ENCODE assay signal across 15 cellular contexts in the genomic region with DNA sequence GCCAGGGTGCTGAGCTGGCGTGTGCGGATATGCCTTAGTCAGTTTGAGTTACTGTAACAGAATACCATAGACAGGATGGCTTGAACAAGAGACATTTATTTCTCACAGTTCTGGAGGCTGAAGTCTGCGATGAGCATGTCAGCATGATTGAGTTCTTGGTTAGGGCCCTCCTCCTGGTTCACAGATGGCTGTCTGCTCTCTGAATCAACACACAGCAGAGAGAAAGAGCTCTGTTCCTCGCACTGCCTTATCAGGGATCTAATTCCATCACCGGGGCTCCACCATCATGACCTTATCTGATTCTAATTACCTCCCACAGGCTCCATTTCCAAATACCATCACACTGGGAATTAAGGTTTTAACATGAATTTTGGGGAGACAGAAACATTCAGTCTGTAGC.
"Had no signal": no experiment of that assay in that cellular context is flagged by ENCODE, and none has a peak within 500 bp of the region (broad histone marks: within the 10 kb centered on the region; RNA-seq: fewer than 3 reads in every experiment).

No MANE protein-coding gene starts in this region.

- H3K4me1 ChIP-seq: ascending aorta, left lung, right atrium auricular region, tibial nerve had no signal

- H3K4me3 ChIP-seq: ascending aorta, left lung, right atrium auricular region, tibial nerve had no signal

- H3K36me3 ChIP-seq: ascending aorta, left lung, right atrium auricular region, tibial nerve had no signal

- H3K27me3 ChIP-seq: ascending aorta, left lung, right atrium auricular region, tibial nerve had no signal

- ATAC-seq: activated CD8-positive, alpha-beta T cell treated with anti-CD3 and anti-CD28 coated beads for 36 hours; activated naive CD8-positive, alpha-beta T cell treated with anti-CD3 and anti-CD28 coated beads, Interleukin-2, amount 50 U/mL, for 24 hours; effector memory CD8-positive, alpha-beta T cell; left lung; stimulated activated naive CD8-positive, alpha-beta T cell treated with anti-CD3 and anti-CD28 coated beads, Interleukin-15, Interleukin-2, amounts not matched to agents 100 U/mL and 50 U/mL, for 24 hours had no signal

- H3K27ac ChIP-seq: ascending aorta, left lung, right atrium auricular region, tibial nerve had no signal

- DNase-seq: activated B cell treated with CpG ODN at 0.5 μM for 24 hours; activated CD4-positive, alpha-beta T cell treated with anti-CD3 and anti-CD28 coated beads for 48 hours; activated CD8-positive, alpha-beta T cell treated with anti-CD3 and anti-CD28 coated beads for 36 hours; activated naive CD4-positive, alpha-beta T cell treated with anti-CD3 and anti-CD28 coated beads for 36 hours; activated naive CD8-positive, alpha-beta T cell treated with anti-CD3 and anti-CD28 coated beads, Interleukin-2, amount 50 U/mL, for 24 hours; activated T-cell treated with anti-CD3 and anti-CD28 coated beads, Interleukin-2, amount 50 U/mL, for 24 hours; effector memory CD8-positive, alpha-beta T cell; foreskin fibroblast; left lung; midbrain; stimulated activated CD4-positive, alpha-beta T cell treated with anti-CD3 and anti-CD28 coated beads, Interleukin-2, amount 100 ng/mL, for 24 hours; stimulated activated naive CD8-positive, alpha-beta T cell treated with anti-CD3 and anti-CD28 coated beads, Interleukin-15, Interleukin-2, amounts not matched to agents 100 U/mL and 50 U/mL, for 24 hours had no signal

- H3K9me3 ChIP-seq: ascending aorta, left lung, right atrium auricular region, tibial nerve had no signal
